In the genomic region with DNA sequence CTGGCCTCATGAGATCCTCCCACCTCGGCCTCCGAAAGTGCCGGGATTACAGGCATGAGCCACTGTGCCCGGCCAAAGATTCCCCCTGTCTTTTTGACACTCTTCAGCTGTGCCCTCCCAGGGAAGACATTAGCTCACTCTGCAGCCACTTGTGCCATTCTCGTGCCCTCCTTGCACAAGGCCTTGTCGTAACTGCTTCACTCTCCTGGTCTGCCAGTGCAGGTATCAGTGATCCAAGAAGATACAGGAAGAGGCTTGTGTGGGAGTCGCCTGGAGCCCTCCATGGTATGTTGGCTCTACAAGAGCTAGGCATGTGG, we compare ENCODE assay signal across 1 cellular context.
TF ChIP-seq lines count a peak whose summit lies in the region.

No MANE protein-coding gene starts in this region.

TF ChIP-seq in GM23338, 12 proteins besides CTCF, POLR2A, EP300 and RAD21:
- TF ChIP-seq, protein P1, sequence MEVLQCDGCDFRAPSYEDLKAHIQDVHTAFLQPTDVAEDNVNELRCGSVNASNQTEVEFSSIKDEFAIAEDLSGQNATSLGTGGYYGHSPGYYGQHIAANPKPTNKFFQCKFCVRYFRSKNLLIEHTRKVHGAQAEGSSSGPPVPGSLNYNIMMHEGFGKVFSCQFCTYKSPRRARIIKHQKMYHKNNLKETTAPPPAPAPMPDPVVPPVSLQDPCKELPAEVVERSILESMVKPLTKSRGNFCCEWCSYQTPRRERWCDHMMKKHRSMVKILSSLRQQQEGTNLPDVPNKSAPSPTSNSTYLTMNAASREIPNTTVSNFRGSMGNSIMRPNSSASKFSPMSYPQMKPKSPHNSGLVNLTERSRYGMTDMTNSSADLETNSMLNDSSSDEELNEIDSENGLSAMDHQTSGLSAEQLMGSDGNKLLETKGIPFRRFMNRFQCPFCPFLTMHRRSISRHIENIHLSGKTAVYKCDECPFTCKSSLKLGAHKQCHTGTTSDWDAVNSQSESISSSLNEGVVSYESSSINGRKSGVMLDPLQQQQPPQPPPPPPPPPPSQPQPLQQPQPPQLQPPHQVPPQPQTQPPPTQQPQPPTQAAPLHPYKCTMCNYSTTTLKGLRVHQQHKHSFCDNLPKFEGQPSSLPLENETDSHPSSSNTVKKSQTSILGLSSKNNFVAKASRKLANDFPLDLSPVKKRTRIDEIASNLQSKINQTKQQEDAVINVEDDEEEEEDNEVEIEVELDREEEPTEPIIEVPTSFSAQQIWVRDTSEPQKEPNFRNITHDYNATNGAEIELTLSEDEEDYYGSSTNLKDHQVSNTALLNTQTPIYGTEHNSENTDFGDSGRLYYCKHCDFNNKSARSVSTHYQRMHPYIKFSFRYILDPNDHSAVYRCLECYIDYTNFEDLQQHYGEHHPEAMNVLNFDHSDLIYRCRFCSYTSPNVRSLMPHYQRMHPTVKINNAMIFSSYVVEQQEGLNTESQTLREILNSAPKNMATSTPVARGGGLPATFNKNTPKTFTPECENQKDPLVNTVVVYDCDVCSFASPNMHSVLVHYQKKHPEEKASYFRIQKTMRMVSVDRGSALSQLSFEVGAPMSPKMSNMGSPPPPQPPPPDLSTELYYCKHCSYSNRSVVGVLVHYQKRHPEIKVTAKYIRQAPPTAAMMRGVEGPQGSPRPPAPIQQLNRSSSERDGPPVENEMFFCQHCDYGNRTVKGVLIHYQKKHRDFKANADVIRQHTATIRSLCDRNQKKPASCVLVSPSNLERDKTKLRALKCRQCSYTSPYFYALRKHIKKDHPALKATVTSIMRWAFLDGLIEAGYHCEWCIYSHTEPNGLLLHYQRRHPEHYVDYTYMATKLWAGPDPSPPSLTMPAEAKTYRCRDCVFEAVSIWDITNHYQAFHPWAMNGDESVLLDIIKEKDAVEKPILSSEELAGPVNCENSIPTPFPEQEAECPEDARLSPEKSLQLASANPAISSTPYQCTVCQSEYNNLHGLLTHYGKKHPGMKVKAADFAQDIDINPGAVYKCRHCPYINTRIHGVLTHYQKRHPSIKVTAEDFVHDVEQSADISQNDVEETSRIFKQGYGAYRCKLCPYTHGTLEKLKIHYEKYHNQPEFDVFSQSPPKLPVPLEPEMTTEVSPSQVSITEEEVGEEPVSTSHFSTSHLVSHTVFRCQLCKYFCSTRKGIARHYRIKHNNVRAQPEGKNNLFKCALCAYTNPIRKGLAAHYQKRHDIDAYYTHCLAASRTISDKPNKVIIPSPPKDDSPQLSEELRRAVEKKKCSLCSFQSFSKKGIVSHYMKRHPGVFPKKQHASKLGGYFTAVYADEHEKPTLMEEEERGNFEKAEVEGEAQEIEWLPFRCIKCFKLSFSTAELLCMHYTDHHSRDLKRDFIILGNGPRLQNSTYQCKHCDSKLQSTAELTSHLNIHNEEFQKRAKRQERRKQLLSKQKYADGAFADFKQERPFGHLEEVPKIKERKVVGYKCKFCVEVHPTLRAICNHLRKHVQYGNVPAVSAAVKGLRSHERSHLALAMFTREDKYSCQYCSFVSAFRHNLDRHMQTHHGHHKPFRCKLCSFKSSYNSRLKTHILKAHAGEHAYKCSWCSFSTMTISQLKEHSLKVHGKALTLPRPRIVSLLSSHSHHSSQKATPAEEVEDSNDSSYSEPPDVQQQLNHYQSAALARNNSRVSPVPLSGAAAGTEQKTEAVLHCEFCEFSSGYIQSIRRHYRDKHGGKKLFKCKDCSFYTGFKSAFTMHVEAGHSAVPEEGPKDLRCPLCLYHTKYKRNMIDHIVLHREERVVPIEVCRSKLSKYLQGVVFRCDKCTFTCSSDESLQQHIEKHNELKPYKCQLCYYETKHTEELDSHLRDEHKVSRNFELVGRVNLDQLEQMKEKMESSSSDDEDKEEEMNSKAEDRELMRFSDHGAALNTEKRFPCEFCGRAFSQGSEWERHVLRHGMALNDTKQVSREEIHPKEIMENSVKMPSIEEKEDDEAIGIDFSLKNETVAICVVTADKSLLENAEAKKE (CRISPR knock-in tag; IDR thresholded peaks at IDR 0.05) = no peak
- TF ChIP-seq JUNB (IDR thresholded peaks at IDR 0.05; ENCODE audit: unreplicated experiment) = no peak
TF ChIP-seq in GM23338: peak in this region for 0.
